ENCODE assay signal across 8 cellular contexts in the genomic region with DNA sequence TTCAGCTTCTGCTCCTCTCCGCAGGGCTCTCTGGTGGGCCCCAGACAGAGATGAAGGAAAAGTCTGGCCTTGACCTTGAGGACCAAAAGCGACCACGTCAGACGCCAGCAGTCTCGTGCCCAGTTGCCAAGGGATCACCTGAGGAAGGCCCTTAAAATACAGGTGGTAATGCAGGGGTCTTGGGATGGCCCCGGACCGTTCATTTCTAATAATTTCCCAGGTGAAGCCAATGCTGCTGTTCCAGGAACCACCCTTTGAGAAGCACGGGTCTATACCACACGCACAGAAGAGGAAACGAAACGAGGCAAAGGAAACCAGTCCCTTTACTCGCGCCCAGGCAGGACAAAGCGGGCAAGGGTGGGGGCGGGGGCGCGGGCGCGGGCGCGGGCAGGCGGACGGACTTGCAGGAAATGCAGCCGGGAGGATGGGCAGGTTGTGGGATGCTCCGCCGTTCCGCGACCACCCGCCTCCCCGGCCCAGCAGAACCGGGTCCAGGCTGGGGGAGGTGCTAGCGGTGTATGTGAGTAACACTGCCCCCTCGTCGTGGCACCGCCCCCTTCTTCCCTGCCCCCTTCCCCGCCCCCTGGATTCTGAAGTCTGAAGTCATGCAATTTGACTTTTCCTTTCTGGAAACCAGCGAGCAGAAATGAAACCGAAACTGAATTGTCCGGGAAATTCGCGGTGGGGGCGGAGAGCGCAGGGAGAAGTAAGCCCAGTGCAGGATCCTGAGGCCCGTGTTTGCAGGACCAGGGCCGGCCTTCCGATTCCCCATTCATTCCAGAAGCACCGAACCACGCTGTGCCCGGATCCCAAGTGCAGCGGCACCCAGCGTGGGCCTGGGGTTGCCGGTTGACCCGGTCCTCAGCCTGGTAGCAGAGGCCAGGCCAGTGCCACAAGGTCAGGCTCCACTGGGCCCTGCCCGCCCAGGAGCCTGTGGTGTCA. TPM values are rescaled to one million over a fixed set of nuclear protein-coding genes. Genes with fewer than 3 reads are reported as not detected.
DNase-seq lines count a peak whose midpoint lies in the region; ATAC-seq and TF ChIP-seq lines count a peak whose summit lies in the region.

No MANE protein-coding gene starts in this region.

- no TSS peak for BruUV-seq in Caco-2 (replicated peaks; lab: Mats Ljungman, UMichigan)

- peaks cover 9% of the 10 kb centered on the region for H3K9me3 ChIP-seq in Caco-2
- H3K9me3 ChIP-seq in left ventricle myocardium inferior (replicated peaks) = peaks cover 8% of the 10 kb centered on the region
- no peaks in the 10 kb centered on the region for H3K9me3 ChIP-seq in vagina

- H3K4me3 ChIP-seq in Caco-2 (ENCODE audit: low read depth, low read length) = peak overlapping the region; percentile 34
- H3K4me3 ChIP-seq in left ventricle myocardium inferior = peak overlapping the region; percentile 83
- H3K4me3 ChIP-seq in vagina = peak overlapping the region; percentile 62 to 89

- H3K4me1 ChIP-seq in Caco-2 = peaks cover 5% of the 10 kb centered on the region; the same call in 1 of the 2 replicates
- H3K4me1 ChIP-seq in left ventricle myocardium inferior = peaks cover 25% of the 10 kb centered on the region
- H3K4me1 ChIP-seq in vagina = peaks cover 23% of the 10 kb centered on the region

- TF ChIP-seq POLR2A in vagina (IDR thresholded peaks at IDR 0.05) = no peak

- CTCF ChIA-PET in Caco-2 (lab: Charles Lee) = no interaction called here

- no peaks in the 10 kb centered on the region for H3K27me3 Mint-ChIP-seq in Caco-2 (ENCODE audit: insufficient read depth, unreplicated experiment)

- H3K36me3 ChIP-seq in Caco-2 (ENCODE audit: control insufficient read depth, insufficient read depth, low read length) = no peaks in the 10 kb centered on the region
- H3K36me3 ChIP-seq in left ventricle myocardium inferior = no peaks in the 10 kb centered on the region
- no peaks in the 10 kb centered on the region for H3K36me3 ChIP-seq in vagina

- no peaks in the 10 kb centered on the region for H3K27me3 ChIP-seq in Caco-2 (replicated peaks; ENCODE audit: control insufficient read depth, insufficient read depth, low read length)
- no peaks in the 10 kb centered on the region for H3K27me3 ChIP-seq in left ventricle myocardium inferior (ENCODE audit: low read depth)
- H3K27me3 ChIP-seq in vagina = no peaks in the 10 kb centered on the region

- H3K9me3 Mint-ChIP-seq in Caco-2 (ENCODE audit: unreplicated experiment) = peaks cover 10% of the 10 kb centered on the region

- H3K4me1 Mint-ChIP-seq in Caco-2 (ENCODE audit: low read depth, unreplicated experiment) = no peaks in the 10 kb centered on the region

- peak overlapping the region; percentile 69 for H3K4me3 Mint-ChIP-seq in Caco-2 (ENCODE audit: unreplicated experiment)

- TF ChIP-seq CTCF in Caco-2 (IDR thresholded peaks at IDR 0.05; ENCODE audit: insufficient read depth in 1 of 2, low read depth in 1 of 2, low read length in 1 of 2, severe bottlenecking in 1 of 2, unreplicated experiment in 1 of 2) (no peak), left ventricle myocardium inferior (IDR thresholded peaks at IDR 0.05; ENCODE audit: borderline replicate concordance) (no peak), vagina (IDR thresholded peaks at IDR 0.05) (no peak)

- POLR2A ChIA-PET in Caco-2 (lab: Charles Lee) = no interaction called here

- H3K36me3 Mint-ChIP-seq in Caco-2 (ENCODE audit: insufficient read depth, unreplicated experiment) = no peaks in the 10 kb centered on the region

- H3K27ac ChIP-seq in angular gyrus (ENCODE audit: low read depth, low read length) = peak overlapping the region; percentile 92
- peak overlapping the region; percentile 89 for H3K27ac ChIP-seq in left ventricle myocardium inferior (replicated peaks)
- peak overlapping the region; percentile 93 for H3K27ac ChIP-seq in vagina

- intact Hi-C loops in Caco-2 (cut with micrococcal nuclease; ENCODE audit: unreplicated experiment) = no loop called here
- intact Hi-C loops in left ventricle myocardium inferior (cut with micrococcal nuclease) = no loop called here
- intact Hi-C loops in vagina (cut with DNase I) = no loop called here

- peak; percentile 68 for ATAC-seq in GM21526 (IDR thresholded peaks at IDR 0.05; ENCODE audit: low FRiP score, unreplicated experiment)

- peak overlapping the region; percentile 13 for H3K27ac Mint-ChIP-seq in Caco-2 (ENCODE audit: unreplicated experiment)

- peak; percentile 52 to 66 for DNase-seq in Caco-2
- peak; percentile 86 for DNase-seq in LHCN-M2 (ENCODE audit: low read depth)
- DNase-seq in T follicular helper cell (ENCODE audit: low read depth) = peak; percentile 26
- peak; percentile 86 for DNase-seq in left ventricle myocardium inferior
- DNase-seq in pons (ENCODE audit: low spot score) = peak; percentile 74
- DNase-seq in vagina (ENCODE audit: extremely low spot score in 2 of 2) = peak in 1 of 2 donors; percentile 93

RNA-seq across cellular contexts. Expression of a gene that starts 5.8 kb away (rescaled TPM):
- total RNA-seq in Caco-2 (2022) (16.3 and 18.9 TPM in 2 replicates), LHCN-M2 (2014; rRNA removed) (3.8 and 8.4 TPM in 2 replicates), left ventricle myocardium inferior (8.8 TPM), vagina (16.7 TPM)
- 1.5 TPM for polyA plus RNA-seq in LHCN-M2 (2012)

RNA-seq across cellular contexts. Expression of a gene that starts 58.4 kb away (rescaled TPM):
- total RNA-seq in Caco-2 (2022) (0.63 and 0.84 TPM in 2 replicates), LHCN-M2 (2014; rRNA removed) (0.26 and 0.69 TPM in 2 replicates), left ventricle myocardium inferior (5.4 TPM), vagina (13.5 TPM)
- polyA plus RNA-seq in LHCN-M2 (2012) = 0.11 TPM
